ENCODE assay signal across 18 cellular contexts in the genomic region with DNA sequence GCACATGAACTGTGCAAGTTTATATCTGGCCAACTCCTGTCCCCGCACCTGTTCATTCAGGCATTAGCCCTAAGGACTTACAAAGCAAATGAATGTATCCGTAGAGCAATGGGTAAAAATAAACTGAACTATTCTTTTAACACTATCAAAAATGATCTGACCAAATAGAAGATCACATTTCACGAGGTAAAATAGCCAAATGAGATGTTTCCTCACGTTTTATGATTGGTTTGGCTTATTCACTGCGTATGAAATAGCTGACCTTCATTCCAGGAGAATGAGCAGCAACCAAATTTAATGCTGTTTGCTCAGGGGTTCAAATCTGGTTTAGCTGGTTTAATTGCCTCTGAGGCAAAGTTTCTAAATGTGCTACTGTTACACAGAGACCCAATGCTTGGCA.
A peak's percentile ranks its signal among the peaks of the same experiment; 100 is the strongest.
DNase-seq lines count a peak whose midpoint lies in the region; ATAC-seq and TF ChIP-seq lines count a peak whose summit lies in the region.
"Had no signal": no experiment of that assay in that cellular context is flagged by ENCODE, and none has a peak within 500 bp of the region (broad histone marks: within the 10 kb centered on the region; RNA-seq: fewer than 3 reads in every experiment).

No MANE protein-coding gene starts in this region.

- H3K18ac ChIP-seq in IMR-90 (ENCODE audit: low read depth, low read length) = no peak overlapping the region

- peaks cover 0 to 4% (median 4%) of the 10 kb centered on the region in 3 donors for H3K9me3 Mint-ChIP-seq in T-cell
- H3K9me3 Mint-ChIP-seq: activated naive CD8-positive, alpha-beta T cell treated with anti-CD3 and anti-CD28 coated beads, Interleukin-2, amount 50 U/mL, for 24 hours; central memory CD8-positive, alpha-beta T cell; stimulated activated effector memory CD8-positive, alpha-beta T cell treated with anti-CD3 and anti-CD28 coated beads, Interleukin-12 subunit alpha, Interleukin-12 subunit beta, amount 100 ng/mL, for 72 hours had no signal

- ATAC-seq in IMR-90 (ENCODE audit: low read depth) (no peak), left lobe of liver (peak; percentile 62), T-cell (replicated peaks in 1 of 4) (no peak)
- ATAC-seq: activated naive CD8-positive, alpha-beta T cell treated with anti-CD3 and anti-CD28 coated beads, Interleukin-2, amount 50 U/mL, for 24 hours; stimulated activated effector memory CD8-positive, alpha-beta T cell treated with anti-CD3 and anti-CD28 coated beads, Interleukin-12 subunit alpha, Interleukin-12 subunit beta, amount 100 ng/mL, for 72 hours; upper lobe of right lung had no signal

- H3K27me3 Mint-ChIP-seq in T-cell = peaks cover 0 to 3% of the 10 kb centered on the region in 2 donors
- H3K27me3 Mint-ChIP-seq: activated naive CD8-positive, alpha-beta T cell treated with anti-CD3 and anti-CD28 coated beads, Interleukin-2, amount 50 U/mL, for 24 hours had no signal

- H3K9ac ChIP-seq in IMR-90 (ENCODE audit: low read depth, low read length) = no peak overlapping the region
- H3K9ac ChIP-seq in SK-N-MC (ENCODE audit: insufficient read length) = no peak overlapping the region
- H3K9ac ChIP-seq in colonic mucosa (ENCODE audit: low read depth in 2 of 2, low read length in 2 of 2) = no peak overlapping the region
- H3K9ac ChIP-seq: SK-N-SH had no signal

- no peak overlapping the region for H3K4me2 ChIP-seq in IMR-90 (ENCODE audit: low read depth, low read length)
- H3K4me2 ChIP-seq: SK-N-SH had no signal

- no peaks in the 10 kb centered on the region for H3K36me3 ChIP-seq in IMR-90 (ENCODE audit: control insufficient read depth, insufficient read depth, low read length)
- no peaks in the 10 kb centered on the region for H3K36me3 ChIP-seq in SK-N-MC (ENCODE audit: insufficient read depth, low read length)
- H3K36me3 ChIP-seq in effector memory CD4-positive, alpha-beta T cell (ENCODE audit: control insufficient read depth, insufficient read depth, low read length) = no peaks in the 10 kb centered on the region
- no peaks in the 10 kb centered on the region for H3K36me3 ChIP-seq in colonic mucosa
- H3K36me3 ChIP-seq: neutrophil, upper lobe of right lung had no signal

- intact Hi-C loops in IMR-90 (cut with micrococcal nuclease) (no loop called here), colonic mucosa (cut with DNase I) (no loop called here)

- no peak overlapping the region for H2BK15ac ChIP-seq in IMR-90 (ENCODE audit: low read depth, low read length)

- H4K5ac ChIP-seq in IMR-90 (ENCODE audit: low read depth, low read length) = no peak overlapping the region

- no peak overlapping the region for H2BK5ac ChIP-seq in IMR-90 (ENCODE audit: low read depth, low read length, poor library complexity, severe bottlenecking)

- no peaks in the 10 kb centered on the region for H3K36me3 Mint-ChIP-seq in T-cell
- H3K36me3 Mint-ChIP-seq: stimulated activated effector memory CD8-positive, alpha-beta T cell treated with anti-CD3 and anti-CD28 coated beads, Interleukin-12 subunit alpha, Interleukin-12 subunit beta, amount 100 ng/mL, for 72 hours had no signal

- H3K27ac ChIP-seq in 22Rv1 = peak overlapping the region; percentile 77
- H3K27ac ChIP-seq in IMR-90 (ENCODE audit: insufficient read depth, low read length) = no peak overlapping the region
- peak overlapping the region; percentile 67; the same call in 1 of the 2 replicates for H3K27ac ChIP-seq in SK-N-MC
- H3K27ac ChIP-seq in effector memory CD4-positive, alpha-beta T cell (ENCODE audit: insufficient read depth, low read length, poor library complexity, severe bottlenecking) = no peak overlapping the region
- H3K27ac ChIP-seq in colonic mucosa = no peak overlapping the region
- H3K27ac ChIP-seq: neutrophil, upper lobe of right lung had no signal

- no peak overlapping the region for H3K4me3 ChIP-seq in IMR-90 (ENCODE audit: insufficient read depth, low read depth, low read length)
- H3K4me3 ChIP-seq in SK-N-MC = no peak overlapping the region
- H3K4me3 ChIP-seq in effector memory CD4-positive, alpha-beta T cell (ENCODE audit: insufficient read depth, low read depth, low read length, poor library complexity, severe bottlenecking) = no peak overlapping the region
- no peak overlapping the region for H3K4me3 ChIP-seq in colonic mucosa
- H3K4me3 ChIP-seq: upper lobe of right lung had no signal

- CTCF ChIA-PET in IMR-90 (lab: Yijun Ruan, JAX) (no interaction called here), T-cell (lab: Charles Lee) (no interaction called here)

- 100% methylated on average over 2 of the region's 5 CpGs; no CpG with 5 or more reads in 1 of the 2 experiments for WGBS in IMR-90 (ENCODE audit: extremely low coverage in 2 of 2, insufficient read length in 1 of 2), 2 experiments

- H3K79me1 ChIP-seq in IMR-90 (ENCODE audit: low read depth in 1 of 2, low read length in 2 of 2) = no peaks in the 10 kb centered on the region

- H2BK20ac ChIP-seq in IMR-90 (ENCODE audit: low read depth, low read length) = no peak overlapping the region

- H2BK120ac ChIP-seq in IMR-90 (ENCODE audit: low read depth, low read length) = no peak overlapping the region

- no peaks in the 10 kb centered on the region for H4K20me1 ChIP-seq in IMR-90 (ENCODE audit: insufficient read depth, low read length)

- dilution Hi-C loops in IMR-90 (cut with HindIII; ENCODE audit: low sequenced_read_pairs, unreplicated experiment) = no loop called here

- no peak overlapping the region for H2AFZ ChIP-seq in IMR-90 (replicated peaks; ENCODE audit: low read length, poor library complexity)

- no peak overlapping the region for H4K8ac ChIP-seq in IMR-90 (ENCODE audit: low read depth in 2 of 2, low read length in 2 of 2)

- H3K9me1 ChIP-seq in IMR-90 (ENCODE audit: insufficient read depth, low read length) = no peaks in the 10 kb centered on the region

- no peak overlapping the region for H4K91ac ChIP-seq in IMR-90 (ENCODE audit: insufficient read depth, low read depth, low read length)

- no peak for TF ChIP-seq CTCF in 22Rv1 (IDR thresholded peaks at IDR 0.05)
- TF ChIP-seq CTCF in IMR-90 (conservative IDR thresholded peaks at IDR 0.05; ENCODE audit: low read depth, low read length) = no peak
- no peak for TF ChIP-seq CTCF in colonic mucosa (IDR thresholded peaks at IDR 0.05)

- TF ChIP-seq POLR2A in IMR-90 (IDR thresholded peaks at IDR 0.05; ENCODE audit: low read depth, low read length) = no peak

- no peak overlapping the region for H3K4me3 Mint-ChIP-seq in T-cell
- H3K4me3 Mint-ChIP-seq: activated naive CD8-positive, alpha-beta T cell treated with anti-CD3 and anti-CD28 coated beads, Interleukin-2, amount 50 U/mL, for 24 hours; central memory CD8-positive, alpha-beta T cell; stimulated activated effector memory CD8-positive, alpha-beta T cell treated with anti-CD3 and anti-CD28 coated beads, Interleukin-12 subunit alpha, Interleukin-12 subunit beta, amount 100 ng/mL, for 72 hours had no signal

- no peak for TF ChIP-seq RAD21 in IMR-90 (IDR thresholded peaks at IDR 0.05; ENCODE audit: low read length)

- H3K9me3 ChIP-seq in IMR-90 (ENCODE audit: control insufficient read depth, insufficient read depth, low read length) (no peaks in the 10 kb centered on the region), SK-N-MC (ENCODE audit: low read depth, low read length) (no peaks in the 10 kb centered on the region), colonic mucosa (no peaks in the 10 kb centered on the region)
- H3K9me3 ChIP-seq in effector memory CD4-positive, alpha-beta T cell (ENCODE audit: control insufficient read depth, low read length) = no peaks in the 10 kb centered on the region
- H3K9me3 ChIP-seq: neutrophil, SK-N-SH, upper lobe of right lung had no signal

- no peaks in the 10 kb centered on the region for H3K27me3 ChIP-seq in IMR-90 (ENCODE audit: control insufficient read depth, insufficient read depth, low read length)
- H3K27me3 ChIP-seq in effector memory CD4-positive, alpha-beta T cell (replicated peaks; ENCODE audit: control insufficient read depth, insufficient read depth, low read length, poor library complexity, severe bottlenecking) = no peaks in the 10 kb centered on the region
- H3K27me3 ChIP-seq in colonic mucosa = no peaks in the 10 kb centered on the region
- H3K27me3 ChIP-seq: neutrophil, upper lobe of right lung had no signal

- no peak overlapping the region for H2AK5ac ChIP-seq in IMR-90 (ENCODE audit: low read depth, low read length)

- no peaks in the 10 kb centered on the region for H3K4me1 Mint-ChIP-seq in T-cell
- H3K4me1 Mint-ChIP-seq: activated naive CD8-positive, alpha-beta T cell treated with anti-CD3 and anti-CD28 coated beads, Interleukin-2, amount 50 U/mL, for 24 hours; central memory CD8-positive, alpha-beta T cell; stimulated activated effector memory CD8-positive, alpha-beta T cell treated with anti-CD3 and anti-CD28 coated beads, Interleukin-12 subunit alpha, Interleukin-12 subunit beta, amount 100 ng/mL, for 72 hours had no signal

- no peak overlapping the region for H2AK9ac ChIP-seq in IMR-90 (replicated peaks; ENCODE audit: low read depth, low read length, poor library complexity)

- POLR2A ChIA-PET in IMR-90 (lab: Charles Lee; ENCODE audit: unreplicated experiment) = no interaction called here
- POLR2A ChIA-PET in T-cell (lab: Charles Lee) = no interaction called here

- H3K27ac Mint-ChIP-seq in T-cell = no peak overlapping the region
- H3K27ac Mint-ChIP-seq: activated naive CD8-positive, alpha-beta T cell treated with anti-CD3 and anti-CD28 coated beads, Interleukin-2, amount 50 U/mL, for 24 hours; stimulated activated effector memory CD8-positive, alpha-beta T cell treated with anti-CD3 and anti-CD28 coated beads, Interleukin-12 subunit alpha, Interleukin-12 subunit beta, amount 100 ng/mL, for 72 hours had no signal

- no TSS peak for BruUV-seq in IMR-90 (replicated peaks; lab: Mats Ljungman, UMichigan)

- H3K4me1 ChIP-seq in IMR-90 (ENCODE audit: control insufficient read depth, insufficient read depth, low read length) (no peaks in the 10 kb centered on the region), colonic mucosa (no peaks in the 10 kb centered on the region)
- no peaks in the 10 kb centered on the region for H3K4me1 ChIP-seq in effector memory CD4-positive, alpha-beta T cell (ENCODE audit: control insufficient read depth, insufficient read depth, low read length, poor library complexity, severe bottlenecking)
- H3K4me1 ChIP-seq: upper lobe of right lung had no signal

- in situ Hi-C loops in IMR-90 (cut with MboI; ENCODE audit: low sequenced_read_pairs) = no loop called here

- H3K56ac ChIP-seq in IMR-90 (ENCODE audit: extremely low read depth, insufficient read depth, low read length) = no peak overlapping the region

- no peak overlapping the region for H3K4ac ChIP-seq in IMR-90 (ENCODE audit: low read depth, low read length)

- H3K23ac ChIP-seq in IMR-90 (ENCODE audit: low read depth, low read length) = no peak overlapping the region

- no peak overlapping the region for H3K14ac ChIP-seq in IMR-90 (replicated peaks; ENCODE audit: low read depth, low read length)

- DNase-seq in IMR-90 (peak; percentile 16), SK-N-MC (ENCODE audit: low read depth, low spot score) (no peak), left lobe of liver (ENCODE audit: low spot score) (no peak), RKO (ENCODE audit: low spot score) (no peak), colonic mucosa (no peak), T-cell (no peak)
- DNase-seq in effector memory CD4-positive, alpha-beta T cell = no peak
- DNase-seq: activated CD4-positive, alpha-beta T cell treated with anti-CD3 and anti-CD28 coated beads, Interleukin-2, amount 50 U/mL, for 4 hours; activated naive CD8-positive, alpha-beta T cell treated with anti-CD3 and anti-CD28 coated beads, Interleukin-2, amount 50 U/mL, for 24 hours; activated T-cell treated with anti-CD3 and anti-CD28 coated beads, Interleukin-2, amount 50 U/mL, for 48 hours; MV-4-11; SK-N-SH; small intestine; upper lobe of right lung had no signal

Comparison
In these comparisons a context has a peak if more than half of its experiments do, and no peak if none do; other contexts are left out.
1. H3K27ac ChIP-seq: peak in 22Rv1 (single experiment) and SK-N-MC (single experiment); none in IMR-90 (single experiment), effector memory CD4-positive, alpha-beta T cell (single experiment) and colonic mucosa (single experiment).